1 cellular context compared by ENCODE assay signal in genomic region chr2:238864207-238865014, GRCh38.
A peak's percentile ranks its signal among the peaks of the same experiment; 100 is the strongest.
TF ChIP-seq lines count a peak whose summit lies in the region.

No MANE protein-coding gene starts in this region.

TF ChIP-seq in HEK293, 187 proteins besides CTCF, POLR2A, EP300 and RAD21 (continued from another document and continues in another):
- TF ChIP-seq ZNF76 (tag by site-specific recombination; IDR thresholded peaks at IDR 0.05; ENCODE audit: borderline replicate concordance, low read depth) (no peak), SALL2 (tag by site-specific recombination; IDR thresholded peaks at IDR 0.05; ENCODE audit: borderline replicate concordance) (no peak), ELK4 (IDR thresholded peaks at IDR 0.05; ENCODE audit: borderline replicate concordance, low read depth, low read length) (no peak), ZNF148 (tag by site-specific recombination; IDR thresholded peaks at IDR 0.05; ENCODE audit: borderline replicate concordance) (no peak), TRIM28 (IDR thresholded peaks at IDR 0.05; ENCODE audit: borderline replicate concordance, low read length) (0 out of 2 replicates have a peak, but pooled peaks have one; percentile 45), SP2 (tag by site-specific recombination; IDR thresholded peaks at IDR 0.05) (no peak), ZNF19 (tag by site-specific recombination; IDR thresholded peaks at IDR 0.05; ENCODE audit: low read depth) (no peak), ZNF311 (tag by site-specific recombination; IDR thresholded peaks at IDR 0.05; ENCODE audit: borderline replicate concordance) (no peak), WT1 (tag by site-specific recombination; IDR thresholded peaks at IDR 0.05) (peak; percentile 40; the same call in 1 of the 2 replicates), GLIS2 (tag by site-specific recombination; IDR thresholded peaks at IDR 0.05) (peak; percentile 63; the same call in 1 of the 2 replicates), OVOL3 (tag by site-specific recombination; IDR thresholded peaks at IDR 0.05) (no peak), ZNF558 (tag by site-specific recombination; IDR thresholded peaks at IDR 0.05) (no peak), ZNF704 (tag by site-specific recombination; IDR thresholded peaks at IDR 0.05) (no peak), SCRT2 (tag by site-specific recombination; IDR thresholded peaks at IDR 0.05) (no peak), ZNF571 (tag by site-specific recombination; IDR thresholded peaks at IDR 0.05) (no peak), ZNF639 (tag by site-specific recombination; IDR thresholded peaks at IDR 0.05) (no peak), ZNF658 (tag by site-specific recombination; IDR thresholded peaks at IDR 0.05) (no peak), ZNF837 (tag by site-specific recombination; IDR thresholded peaks at IDR 0.05) (no peak), ZFP69B (tag by site-specific recombination; IDR thresholded peaks at IDR 0.05) (no peak), RBAK (tag by site-specific recombination; IDR thresholded peaks at IDR 0.05) (no peak), MZF1 (tag by site-specific recombination; IDR thresholded peaks at IDR 0.05; ENCODE audit: borderline replicate concordance) (no peak), HOXA7 (CRISPR knock-in tag; IDR thresholded peaks at IDR 0.05; ENCODE audit: borderline replicate concordance) (no peak), SETDB1 (IDR thresholded peaks at IDR 0.05; ENCODE audit: insufficient read length, low read length) (no peak), ZNF514 (tag by site-specific recombination; IDR thresholded peaks at IDR 0.05) (no peak), GFI1B (tag by site-specific recombination; IDR thresholded peaks at IDR 0.05) (no peak), GLI4 (tag by site-specific recombination; IDR thresholded peaks at IDR 0.05) (no peak), ZNF394 (tag by site-specific recombination; IDR thresholded peaks at IDR 0.05; ENCODE audit: borderline replicate concordance) (no peak), ZBTB11 (tag by site-specific recombination; conservative IDR thresholded peaks at IDR 0.05; ENCODE audit: low read depth) (no peak), ZBTB8A (tag by site-specific recombination; IDR thresholded peaks at IDR 0.05) (no peak), ZNF416 (tag by site-specific recombination; IDR thresholded peaks at IDR 0.05) (no peak), SP7 (tag by site-specific recombination; IDR thresholded peaks at IDR 0.05) (peak; percentile 71), ZNF529 (tag by site-specific recombination; IDR thresholded peaks at IDR 0.05; ENCODE audit: insufficient replicate concordance) (no peak), ZNF138 (tag by site-specific recombination; IDR thresholded peaks at IDR 0.05; ENCODE audit: borderline replicate concordance) (no peak), ZBTB48 (tag by site-specific recombination; IDR thresholded peaks at IDR 0.05) (no peak), ZNF175 (tag by site-specific recombination; IDR thresholded peaks at IDR 0.05) (no peak), ZFP37 (tag by site-specific recombination; IDR thresholded peaks at IDR 0.05) (no peak), ZNF629 (tag by site-specific recombination; IDR thresholded peaks at IDR 0.05) (0 out of 2 replicates have a peak, but pooled peaks have one; percentile 44), TSHZ1 (tag by site-specific recombination; IDR thresholded peaks at IDR 0.05; ENCODE audit: borderline replicate concordance) (no peak), ZSCAN18 (tag by site-specific recombination; IDR thresholded peaks at IDR 0.05) (no peak), ZNF621 (tag by site-specific recombination; IDR thresholded peaks at IDR 0.05) (no peak), ZNF146 (tag by site-specific recombination; IDR thresholded peaks at IDR 0.05) (no peak), HOXD13 (CRISPR knock-in tag; IDR thresholded peaks at IDR 0.05; ENCODE audit: borderline replicate concordance) (no peak), ZNF747 (tag by site-specific recombination; IDR thresholded peaks at IDR 0.05) (no peak), ZNF501 (tag by site-specific recombination; IDR thresholded peaks at IDR 0.05) (no peak), ZBTB26 (tag by site-specific recombination; optimal IDR thresholded peaks at IDR 0.05) (peak; percentile 12), ZNF391 (tag by site-specific recombination; IDR thresholded peaks at IDR 0.05; ENCODE audit: borderline replicate concordance, low read depth) (no peak), ZNF354C (tag by site-specific recombination; IDR thresholded peaks at IDR 0.05; ENCODE audit: borderline replicate concordance, low read depth) (no peak), ZNF335 (tag by site-specific recombination; conservative IDR thresholded peaks at IDR 0.05) (0 out of 2 replicates have a peak, but pooled peaks have one; percentile 17), ZNF223 (tag by site-specific recombination; IDR thresholded peaks at IDR 0.05) (no peak), HOXC10 (CRISPR knock-in tag; IDR thresholded peaks at IDR 0.05) (no peak), ZBTB7A (tag by site-specific recombination; IDR thresholded peaks at IDR 0.05; ENCODE audit: low read depth) (no peak), ZNF184 (tag by site-specific recombination; IDR thresholded peaks at IDR 0.05) (no peak), ZFP3 (tag by site-specific recombination; IDR thresholded peaks at IDR 0.05; ENCODE audit: low read depth) (no peak), BCL11A (tag by site-specific recombination; IDR thresholded peaks at IDR 0.05; ENCODE audit: low read depth) (peak; percentile 50; the same call in 1 of the 2 replicates), ZNF785 (tag by site-specific recombination; IDR thresholded peaks at IDR 0.05) (no peak)
